Comparison of ENCODE assay signal across 14 cellular contexts in the genomic region with DNA sequence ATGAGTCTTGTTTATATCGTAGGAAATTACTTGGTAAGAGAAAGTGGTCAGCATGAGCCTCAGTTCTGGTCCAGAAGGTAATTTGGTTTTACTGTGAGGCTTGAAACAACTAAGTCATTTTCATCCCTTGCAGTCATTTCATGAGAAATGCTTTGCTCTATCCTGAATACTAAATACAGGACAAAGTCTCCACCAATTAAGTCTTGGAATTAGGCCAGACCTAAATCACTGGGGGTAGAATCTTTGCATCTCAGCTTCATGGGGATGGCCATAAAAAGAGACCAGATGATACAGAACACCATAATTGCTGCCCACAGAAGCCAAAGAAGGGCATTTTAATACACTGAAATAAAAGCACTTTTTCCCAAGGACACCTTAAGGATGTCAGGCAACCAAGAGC.
"Had no signal": no experiment of that assay in that cellular context is flagged by ENCODE, and none has a peak within 500 bp of the region (broad histone marks: within the 10 kb centered on the region; RNA-seq: fewer than 3 reads in every experiment).

No MANE protein-coding gene starts in this region.

- ATAC-seq: activated CD8-positive, alpha-beta memory T cell treated with anti-CD3 and anti-CD28 coated beads, Interleukin-2, amount 10 ng/mL, durations not matched to agents 7 days and 5 days; lower lobe of right lung; natural killer cell; right lobe of liver; stimulated activated naive CD8-positive, alpha-beta T cell treated with anti-CD3 and anti-CD28 coated beads, Interleukin-15, amount 100 ng/mL, for 72 hours had no signal

- DNase-seq: activated CD4-positive, alpha-beta memory T cell treated with anti-CD3 and anti-CD28 coated beads, Interleukin-2, amount 10 ng/mL, durations not matched to agents 7 days and 5 days; activated CD4-positive, alpha-beta T cell treated with anti-CD3 and anti-CD28 coated beads for 48 hours; activated CD4-positive, CD25-positive, alpha-beta regulatory T cell; activated CD8-positive, alpha-beta memory T cell treated with anti-CD3 and anti-CD28 coated beads, Interleukin-2, amount 10 ng/mL, durations not matched to agents 7 days and 5 days; anterior cingulate cortex; foreskin melanocyte; glutamatergic neuron; islet precursor cell; lower lobe of right lung; natural killer cell; right lobe of liver; stimulated activated CD4-positive, alpha-beta T cell treated with anti-CD3 and anti-CD28 coated beads, Interleukin-4, amount 100 ng/mL, for 1 hour; stimulated activated naive CD8-positive, alpha-beta T cell treated with anti-CD3 and anti-CD28 coated beads, Interleukin-15, amount 100 ng/mL, for 72 hours; transverse colon had no signal
